In genomic region chr17:67636841-67637240, GRCh38 we compare ENCODE assay signal across 14 cellular contexts.
DNase-seq lines count a peak whose midpoint lies in the region; ATAC-seq and TF ChIP-seq lines count a peak whose summit lies in the region.
"Had no signal": no experiment of that assay in that cellular context is flagged by ENCODE, and none has a peak within 500 bp of the region (broad histone marks: within the 10 kb centered on the region; RNA-seq: fewer than 3 reads in every experiment).

No MANE protein-coding gene starts in this region.

- no peak for ATAC-seq in activated T-helper 17 cell treated with anti-CD3 and anti-CD28 coated beads, Interleukin-2, amount 50 U/mL, for 72 hours (replicated peaks)
- ATAC-seq in foreskin keratinocyte (no peak), HG03520 (IDR thresholded peaks at IDR 0.05; ENCODE audit: unreplicated experiment) (no peak)

- H3K4me1 ChIP-seq in foreskin keratinocyte, result peaks cover 23% of the 10 kb centered on the region

- no peaks in the 10 kb centered on the region for H3K9me3 Mint-ChIP-seq in HFFc6
- no peaks in the 10 kb centered on the region for H3K9me3 Mint-ChIP-seq in activated T-helper 17 cell treated with anti-CD3 and anti-CD28 coated beads, Interleukin-2, amount 50 U/mL, for 72 hours
- H3K9me3 Mint-ChIP-seq in progenitor cell of endocrine pancreas (ENCODE audit: low read depth), result no peaks in the 10 kb centered on the region
- no peaks in the 10 kb centered on the region for H3K9me3 Mint-ChIP-seq in chondrocyte (ENCODE audit: low read depth)
- H3K9me3 Mint-ChIP-seq: stimulated activated naive CD8-positive, alpha-beta T cell treated with anti-CD3 and anti-CD28 coated beads, Interleukin-15, Interleukin-2, amounts not matched to agents 100 ng/mL and 50 ng/mL, for 24 hours had no signal

- no peaks in the 10 kb centered on the region; the same call in 1 of the 2 replicates for H3K27me3 Mint-ChIP-seq in HFFc6 (ENCODE audit: insufficient read depth)
- H3K27me3 Mint-ChIP-seq in activated T-helper 17 cell treated with anti-CD3 and anti-CD28 coated beads, Interleukin-2, amount 50 U/mL, for 72 hours, result no peaks in the 10 kb centered on the region
- no peaks in the 10 kb centered on the region for H3K27me3 Mint-ChIP-seq in progenitor cell of endocrine pancreas
- no peaks in the 10 kb centered on the region for H3K27me3 Mint-ChIP-seq in chondrocyte (ENCODE audit: low read depth)
- H3K27me3 Mint-ChIP-seq: stimulated activated naive CD8-positive, alpha-beta T cell treated with anti-CD3 and anti-CD28 coated beads, Interleukin-15, Interleukin-2, amounts not matched to agents 100 ng/mL and 50 ng/mL, for 24 hours had no signal

- no peaks in the 10 kb centered on the region; the same call in 1 of the 2 replicates for H3K36me3 Mint-ChIP-seq in HFFc6 (ENCODE audit: low read depth)
- peaks cover 56% of the 10 kb centered on the region for H3K36me3 Mint-ChIP-seq in activated T-helper 17 cell treated with anti-CD3 and anti-CD28 coated beads, Interleukin-2, amount 50 U/mL, for 72 hours (ENCODE audit: low read depth)
- H3K36me3 Mint-ChIP-seq in progenitor cell of endocrine pancreas (ENCODE audit: insufficient read depth), result peaks cover 23% of the 10 kb centered on the region
- H3K36me3 Mint-ChIP-seq in chondrocyte (ENCODE audit: low read depth), result no peaks in the 10 kb centered on the region

- DNase-seq in HFFc6 (peak; percentile 3), foreskin keratinocyte (peak; percentile 18 to 56), progenitor cell of endocrine pancreas (ENCODE audit: low spot score, unreplicated experiment) (no peak), NCI-H2081 (lab: John Stamatoyannopoulos, UW) (no peak), chondrocyte (ENCODE audit: low spot score) (no peak), retina (no peak)
- DNase-seq: activated CD4-positive, alpha-beta T cell treated with anti-CD3 and anti-CD28 coated beads, Interleukin-2, amount 50 U/mL, for 4 hours; NCI-H1105; NCI-H345 had no signal

- H3K27me3 ChIP-seq in foreskin keratinocyte, result no peaks in the 10 kb centered on the region
- H3K27me3 ChIP-seq: BLaER1 treated with 17β-estradiol and CSF1 and Interleukin-3, amounts not matched to agents 10 nM and 100 nM; dorsolateral prefrontal cortex had no signal

- H3K4me1 Mint-ChIP-seq in HFFc6 (ENCODE audit: low read depth) (peaks cover 17% of the 10 kb centered on the region), progenitor cell of endocrine pancreas (ENCODE audit: low read depth) (peaks cover 33% of the 10 kb centered on the region), chondrocyte (ENCODE audit: low read depth) (no peaks in the 10 kb centered on the region)
- peaks cover 5% of the 10 kb centered on the region for H3K4me1 Mint-ChIP-seq in activated T-helper 17 cell treated with anti-CD3 and anti-CD28 coated beads, Interleukin-2, amount 50 U/mL, for 72 hours

- H3K4me3 Mint-ChIP-seq in HFFc6, result no peak overlapping the region
- H3K4me3 Mint-ChIP-seq in activated T-helper 17 cell treated with anti-CD3 and anti-CD28 coated beads, Interleukin-2, amount 50 U/mL, for 72 hours, result no peak overlapping the region
- H3K4me3 Mint-ChIP-seq in progenitor cell of endocrine pancreas (ENCODE audit: low read depth), result no peak overlapping the region
- no peak overlapping the region for H3K4me3 Mint-ChIP-seq in chondrocyte (ENCODE audit: unreplicated experiment)
- H3K4me3 Mint-ChIP-seq: stimulated activated naive CD8-positive, alpha-beta T cell treated with anti-CD3 and anti-CD28 coated beads, Interleukin-15, Interleukin-2, amounts not matched to agents 100 ng/mL and 50 ng/mL, for 24 hours had no signal

- no peak overlapping the region for H3K27ac ChIP-seq in foreskin keratinocyte
- H3K27ac ChIP-seq: BLaER1 treated with 17β-estradiol and CSF1 and Interleukin-3, amounts not matched to agents 10 nM and 100 nM had no signal

- H3K27ac Mint-ChIP-seq in HFFc6 (no peak overlapping the region), progenitor cell of endocrine pancreas (peak overlapping the region; percentile 65), chondrocyte (ENCODE audit: unreplicated experiment) (no peak overlapping the region)
- peak overlapping the region; percentile 25 for H3K27ac Mint-ChIP-seq in activated T-helper 17 cell treated with anti-CD3 and anti-CD28 coated beads, Interleukin-2, amount 50 U/mL, for 72 hours
- H3K27ac Mint-ChIP-seq: stimulated activated naive CD8-positive, alpha-beta T cell treated with anti-CD3 and anti-CD28 coated beads, Interleukin-15, Interleukin-2, amounts not matched to agents 100 ng/mL and 50 ng/mL, for 24 hours had no signal

- TF ChIP-seq CTCF in HFFc6 (IDR thresholded peaks at IDR 0.05), result no peak
- TF ChIP-seq CTCF in foreskin keratinocyte (conservative IDR thresholded peaks at IDR 0.05), result no peak
- TF ChIP-seq CTCF in progenitor cell of endocrine pancreas (IDR thresholded peaks at IDR 0.05; ENCODE audit: unreplicated experiment), result no peak
- no peak for TF ChIP-seq CTCF in chondrocyte (IDR thresholded peaks at IDR 0.05)

Comparison
In these comparisons a context has a peak if more than half of its experiments do, and no peak if none do; other contexts are left out.
1. DNase-seq: peak in HFFc6 (single experiment) and foreskin keratinocyte (2 of 2); none in progenitor cell of endocrine pancreas (single experiment), NCI-H2081 (0 of 2), chondrocyte (single experiment) and retina (single experiment).
2. H3K27ac Mint-ChIP-seq: peak in activated T-helper 17 cell treated with anti-CD3 and anti-CD28 coated beads, Interleukin-2, amount 50 U/mL, for 72 hours (single experiment) and progenitor cell of endocrine pancreas (single experiment); none in HFFc6 (single experiment) and chondrocyte (single experiment).